In the genomic region with DNA sequence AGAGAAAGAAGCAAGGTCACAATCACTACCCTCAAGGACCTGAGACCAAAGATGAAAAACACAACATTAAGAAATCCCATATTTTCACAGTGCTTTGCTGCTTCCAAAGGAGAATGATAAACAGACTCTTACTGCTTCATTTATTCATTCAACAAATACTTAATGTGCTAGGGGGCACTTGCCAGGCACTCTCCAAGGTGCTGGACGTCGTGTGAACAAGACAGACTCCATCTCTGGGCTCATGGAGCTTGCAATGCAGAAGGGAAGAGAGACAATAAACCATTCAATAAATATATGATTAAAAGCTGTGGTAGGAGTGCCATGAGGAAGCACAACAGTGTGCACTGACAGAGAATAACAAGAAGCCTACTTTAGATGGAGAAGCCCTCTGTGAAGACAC, we compare ENCODE assay signal across 23 cellular contexts.
"Had no signal": no experiment of that assay in that cellular context is flagged by ENCODE, and none has a peak within 500 bp of the region (broad histone marks: within the 10 kb centered on the region; RNA-seq: fewer than 3 reads in every experiment).

No MANE protein-coding gene starts in this region.

- DNase-seq: activated B cell treated with CpG ODN at 0.5 μM for 24 hours; activated CD4-positive, alpha-beta memory T cell treated with anti-CD3 and anti-CD28 coated beads for 36 hours; activated CD4-positive, alpha-beta T cell treated with anti-CD3 and anti-CD28 coated beads for 36 hours; activated effector memory CD4-positive, alpha-beta T cell treated with Interleukin-2 at 50 U/mL for 16 hours; activated naive CD4-positive, alpha-beta T cell treated with anti-CD3 and anti-CD28 coated beads, Interleukin-2, amount 10 ng/mL, durations not matched to agents 7 days and 5 days; activated T-cell treated with anti-CD3 and anti-CD28 coated beads, Interleukin-2, amount 50 U/mL, for 72 hours; amygdala; cortex of kidney; glutamatergic neuron; left ventricle myocardium superior; mammary epithelial cell; naive thymus-derived CD8-positive, alpha-beta T cell; retina; spleen; stimulated activated CD4-positive, alpha-beta T cell treated with anti-CD3 and anti-CD28 coated beads, Interleukin-4, amount 100 ng/mL, for 1 hour; stimulated activated naive CD4-positive, alpha-beta T cell; T-helper 9 cell; upper lobe of left lung had no signal

- H3K36me3 Mint-ChIP-seq: activated CD4-positive, alpha-beta memory T cell treated with anti-CD3 and anti-CD28 coated beads for 36 hours; activated naive CD4-positive, alpha-beta T cell treated with anti-CD3 and anti-CD28 coated beads, Interleukin-2, amount 10 ng/mL, durations not matched to agents 7 days and 5 days; mesothelial cell of epicardium; naive thymus-derived CD8-positive, alpha-beta T cell had no signal

- H3K4me3 Mint-ChIP-seq: activated B cell treated with CpG ODN at 0.5 μM for 24 hours; activated CD4-positive, alpha-beta memory T cell treated with anti-CD3 and anti-CD28 coated beads for 36 hours; activated CD4-positive, alpha-beta T cell treated with anti-CD3 and anti-CD28 coated beads for 36 hours; activated naive CD4-positive, alpha-beta T cell treated with anti-CD3 and anti-CD28 coated beads, Interleukin-2, amount 10 ng/mL, durations not matched to agents 7 days and 5 days; activated T-cell treated with anti-CD3 and anti-CD28 coated beads, Interleukin-2, amount 50 U/mL, for 72 hours; mesothelial cell of epicardium; naive thymus-derived CD8-positive, alpha-beta T cell had no signal

- H3K9me3 Mint-ChIP-seq: activated naive CD4-positive, alpha-beta T cell treated with anti-CD3 and anti-CD28 coated beads, Interleukin-2, amount 10 ng/mL, durations not matched to agents 7 days and 5 days; activated T-cell treated with anti-CD3 and anti-CD28 coated beads, Interleukin-2, amount 50 U/mL, for 72 hours; mesothelial cell of epicardium had no signal

- H3K4me1 ChIP-seq: spleen, upper lobe of left lung had no signal

- H3K4me3 ChIP-seq: cardiac muscle cell, hepatocyte, spleen, thoracic aorta, upper lobe of left lung had no signal

- H3K9me3 ChIP-seq: thoracic aorta, upper lobe of left lung had no signal

- H3K4me1 Mint-ChIP-seq: activated B cell treated with CpG ODN at 0.5 μM for 24 hours; activated CD4-positive, alpha-beta T cell treated with anti-CD3 and anti-CD28 coated beads for 36 hours; activated naive CD4-positive, alpha-beta T cell treated with anti-CD3 and anti-CD28 coated beads, Interleukin-2, amount 10 ng/mL, durations not matched to agents 7 days and 5 days; mesothelial cell of epicardium; naive thymus-derived CD8-positive, alpha-beta T cell had no signal

- H3K27ac ChIP-seq: cardiac muscle cell, hepatocyte, spleen, thoracic aorta, upper lobe of left lung had no signal

- H3K27ac Mint-ChIP-seq: activated B cell treated with CpG ODN at 0.5 μM for 24 hours; activated CD4-positive, alpha-beta memory T cell treated with anti-CD3 and anti-CD28 coated beads for 36 hours; activated CD4-positive, alpha-beta T cell treated with anti-CD3 and anti-CD28 coated beads for 36 hours; activated naive CD4-positive, alpha-beta T cell treated with anti-CD3 and anti-CD28 coated beads, Interleukin-2, amount 10 ng/mL, durations not matched to agents 7 days and 5 days; activated T-cell treated with anti-CD3 and anti-CD28 coated beads, Interleukin-2, amount 50 U/mL, for 72 hours; mesothelial cell of epicardium; naive thymus-derived CD8-positive, alpha-beta T cell; progenitor cell of endocrine pancreas had no signal

- ATAC-seq: activated CD4-positive, alpha-beta T cell treated with anti-CD3 and anti-CD28 coated beads for 36 hours; activated T-cell treated with anti-CD3 and anti-CD28 coated beads, Interleukin-2, amount 50 U/mL, for 72 hours; left ventricle myocardium superior; naive thymus-derived CD8-positive, alpha-beta T cell had no signal

- H3K36me3 ChIP-seq: cardiac muscle cell, spleen, thoracic aorta, upper lobe of left lung had no signal
